1 cellular context compared by ENCODE assay signal in genomic region chr7:138890782-138891445, GRCh38.
A peak's percentile ranks its signal among the peaks of the same experiment; 100 is the strongest.
TF ChIP-seq lines count a peak whose summit lies in the region.

No MANE protein-coding gene starts in this region.

TF ChIP-seq in HepG2, 621 proteins besides CTCF, POLR2A, EP300 and RAD21 (continued from another document and continues in another):
- TF ChIP-seq KMT2B (CRISPR knock-in tag; IDR thresholded peaks at IDR 0.05): no peak
- TF ChIP-seq HOMEZ (CRISPR knock-in tag; IDR thresholded peaks at IDR 0.05; ENCODE audit: low read depth): no peak
- TF ChIP-seq ZNF234 (CRISPR knock-in tag; conservative IDR thresholded peaks at IDR 0.05): no peak
- no peak for TF ChIP-seq PAF1 (CRISPR knock-in tag; IDR thresholded peaks at IDR 0.05)
- TF ChIP-seq PHB2 (IDR thresholded peaks at IDR 0.05; ENCODE audit: partially characterized antibody): no peak
- 0 out of 2 replicates have a peak, but pooled peaks have one; percentile 34 for TF ChIP-seq ZNF331 (CRISPR knock-in tag; IDR thresholded peaks at IDR 0.05)
- TF ChIP-seq, protein P1, sequence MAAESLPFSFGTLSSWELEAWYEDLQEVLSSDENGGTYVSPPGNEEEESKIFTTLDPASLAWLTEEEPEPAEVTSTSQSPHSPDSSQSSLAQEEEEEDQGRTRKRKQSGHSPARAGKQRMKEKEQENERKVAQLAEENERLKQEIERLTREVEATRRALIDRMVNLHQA (CRISPR knock-in tag; IDR thresholded peaks at IDR 0.05): no peak
- TF ChIP-seq SP140L (CRISPR knock-in tag; IDR thresholded peaks at IDR 0.05; ENCODE audit: borderline replicate concordance): no peak
- TF ChIP-seq HMG20B (CRISPR knock-in tag; conservative IDR thresholded peaks at IDR 0.05): no peak
- TF ChIP-seq ZNF264 (CRISPR knock-in tag; IDR thresholded peaks at IDR 0.05): peak; percentile 61; the same call in 1 of the 2 replicates
- TF ChIP-seq DMAP1 (CRISPR knock-in tag; IDR thresholded peaks at IDR 0.05): 0 out of 2 replicates have a peak, but pooled peaks have one; percentile 57
- TF ChIP-seq, protein P2, sequence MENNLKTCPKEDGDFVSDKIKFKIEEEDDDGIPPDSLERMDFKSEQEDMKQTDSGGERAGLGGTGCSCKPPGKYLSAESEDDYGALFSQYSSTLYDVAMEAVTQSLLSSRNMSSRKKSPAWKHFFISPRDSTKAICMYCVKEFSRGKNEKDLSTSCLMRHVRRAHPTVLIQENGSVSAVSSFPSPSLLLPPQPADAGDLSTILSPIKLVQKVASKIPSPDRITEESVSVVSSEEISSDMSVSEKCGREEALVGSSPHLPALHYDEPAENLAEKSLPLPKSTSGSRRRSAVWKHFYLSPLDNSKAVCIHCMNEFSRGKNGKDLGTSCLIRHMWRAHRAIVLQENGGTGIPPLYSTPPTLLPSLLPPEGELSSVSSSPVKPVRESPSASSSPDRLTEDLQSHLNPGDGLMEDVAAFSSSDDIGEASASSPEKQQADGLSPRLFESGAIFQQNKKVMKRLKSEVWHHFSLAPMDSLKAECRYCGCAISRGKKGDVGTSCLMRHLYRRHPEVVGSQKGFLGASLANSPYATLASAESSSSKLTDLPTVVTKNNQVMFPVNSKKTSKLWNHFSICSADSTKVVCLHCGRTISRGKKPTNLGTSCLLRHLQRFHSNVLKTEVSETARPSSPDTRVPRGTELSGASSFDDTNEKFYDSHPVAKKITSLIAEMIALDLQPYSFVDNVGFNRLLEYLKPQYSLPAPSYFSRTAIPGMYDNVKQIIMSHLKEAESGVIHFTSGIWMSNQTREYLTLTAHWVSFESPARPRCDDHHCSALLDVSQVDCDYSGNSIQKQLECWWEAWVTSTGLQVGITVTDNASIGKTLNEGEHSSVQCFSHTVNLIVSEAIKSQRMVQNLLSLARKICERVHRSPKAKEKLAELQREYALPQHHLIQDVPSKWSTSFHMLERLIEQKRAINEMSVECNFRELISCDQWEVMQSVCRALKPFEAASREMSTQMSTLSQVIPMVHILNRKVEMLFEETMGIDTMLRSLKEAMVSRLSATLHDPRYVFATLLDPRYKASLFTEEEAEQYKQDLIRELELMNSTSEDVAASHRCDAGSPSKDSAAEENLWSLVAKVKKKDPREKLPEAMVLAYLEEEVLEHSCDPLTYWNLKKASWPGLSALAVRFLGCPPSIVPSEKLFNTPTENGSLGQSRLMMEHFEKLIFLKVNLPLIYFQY (CRISPR knock-in tag; IDR thresholded peaks at IDR 0.05; ENCODE audit: borderline replicate concordance): no peak
- TF ChIP-seq HDAC6 (IDR thresholded peaks at IDR 0.05; ENCODE audit: low read depth, low read length): no peak
- TF ChIP-seq, protein P3, sequence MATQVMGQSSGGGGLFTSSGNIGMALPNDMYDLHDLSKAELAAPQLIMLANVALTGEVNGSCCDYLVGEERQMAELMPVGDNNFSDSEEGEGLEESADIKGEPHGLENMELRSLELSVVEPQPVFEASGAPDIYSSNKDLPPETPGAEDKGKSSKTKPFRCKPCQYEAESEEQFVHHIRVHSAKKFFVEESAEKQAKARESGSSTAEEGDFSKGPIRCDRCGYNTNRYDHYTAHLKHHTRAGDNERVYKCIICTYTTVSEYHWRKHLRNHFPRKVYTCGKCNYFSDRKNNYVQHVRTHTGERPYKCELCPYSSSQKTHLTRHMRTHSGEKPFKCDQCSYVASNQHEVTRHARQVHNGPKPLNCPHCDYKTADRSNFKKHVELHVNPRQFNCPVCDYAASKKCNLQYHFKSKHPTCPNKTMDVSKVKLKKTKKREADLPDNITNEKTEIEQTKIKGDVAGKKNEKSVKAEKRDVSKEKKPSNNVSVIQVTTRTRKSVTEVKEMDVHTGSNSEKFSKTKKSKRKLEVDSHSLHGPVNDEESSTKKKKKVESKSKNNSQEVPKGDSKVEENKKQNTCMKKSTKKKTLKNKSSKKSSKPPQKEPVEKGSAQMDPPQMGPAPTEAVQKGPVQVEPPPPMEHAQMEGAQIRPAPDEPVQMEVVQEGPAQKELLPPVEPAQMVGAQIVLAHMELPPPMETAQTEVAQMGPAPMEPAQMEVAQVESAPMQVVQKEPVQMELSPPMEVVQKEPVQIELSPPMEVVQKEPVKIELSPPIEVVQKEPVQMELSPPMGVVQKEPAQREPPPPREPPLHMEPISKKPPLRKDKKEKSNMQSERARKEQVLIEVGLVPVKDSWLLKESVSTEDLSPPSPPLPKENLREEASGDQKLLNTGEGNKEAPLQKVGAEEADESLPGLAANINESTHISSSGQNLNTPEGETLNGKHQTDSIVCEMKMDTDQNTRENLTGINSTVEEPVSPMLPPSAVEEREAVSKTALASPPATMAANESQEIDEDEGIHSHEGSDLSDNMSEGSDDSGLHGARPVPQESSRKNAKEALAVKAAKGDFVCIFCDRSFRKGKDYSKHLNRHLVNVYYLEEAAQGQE (IDR thresholded peaks at IDR 0.05; ENCODE audit: borderline replicate concordance in 1 of 2, low read depth in 1 of 2, low read length in 2 of 2): no peak
- no peak for TF ChIP-seq CAMTA2 (CRISPR knock-in tag; IDR thresholded peaks at IDR 0.05; ENCODE audit: borderline replicate concordance)
- no peak for TF ChIP-seq YEATS2 (CRISPR knock-in tag; IDR thresholded peaks at IDR 0.05; ENCODE audit: borderline replicate concordance)
- TF ChIP-seq MLLT10 (CRISPR knock-in tag; IDR thresholded peaks at IDR 0.05): no peak
- TF ChIP-seq ZFY (CRISPR knock-in tag; IDR thresholded peaks at IDR 0.05): no peak
- TF ChIP-seq ZC3H13 (CRISPR knock-in tag; IDR thresholded peaks at IDR 0.05): no peak
- TF ChIP-seq ZNF570 (CRISPR knock-in tag; IDR thresholded peaks at IDR 0.05; ENCODE audit: borderline replicate concordance): no peak
- TF ChIP-seq RBM39 (IDR thresholded peaks at IDR 0.05; ENCODE audit: low read depth, low read length, poor library complexity, severe bottlenecking): no peak
- TF ChIP-seq ZBTB7B (CRISPR knock-in tag; IDR thresholded peaks at IDR 0.05): peak; percentile 62
- TF ChIP-seq, protein P4, sequence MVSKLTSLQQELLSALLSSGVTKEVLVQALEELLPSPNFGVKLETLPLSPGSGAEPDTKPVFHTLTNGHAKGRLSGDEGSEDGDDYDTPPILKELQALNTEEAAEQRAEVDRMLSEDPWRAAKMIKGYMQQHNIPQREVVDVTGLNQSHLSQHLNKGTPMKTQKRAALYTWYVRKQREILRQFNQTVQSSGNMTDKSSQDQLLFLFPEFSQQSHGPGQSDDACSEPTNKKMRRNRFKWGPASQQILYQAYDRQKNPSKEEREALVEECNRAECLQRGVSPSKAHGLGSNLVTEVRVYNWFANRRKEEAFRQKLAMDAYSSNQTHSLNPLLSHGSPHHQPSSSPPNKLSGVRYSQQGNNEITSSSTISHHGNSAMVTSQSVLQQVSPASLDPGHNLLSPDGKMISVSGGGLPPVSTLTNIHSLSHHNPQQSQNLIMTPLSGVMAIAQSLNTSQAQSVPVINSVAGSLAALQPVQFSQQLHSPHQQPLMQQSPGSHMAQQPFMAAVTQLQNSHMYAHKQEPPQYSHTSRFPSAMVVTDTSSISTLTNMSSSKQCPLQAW (CRISPR knock-in tag; IDR thresholded peaks at IDR 0.05): no peak
- peak; percentile 10; the same call in 1 of the 2 replicates for TF ChIP-seq FOXA3 (CRISPR knock-in tag; IDR thresholded peaks at IDR 0.05)
- TF ChIP-seq ZNF34 (CRISPR knock-in tag; IDR thresholded peaks at IDR 0.05; ENCODE audit: borderline replicate concordance): no peak
- TF ChIP-seq RXRB (CRISPR knock-in tag; IDR thresholded peaks at IDR 0.05; ENCODE audit: borderline replicate concordance): peak; percentile 57; the same call in 1 of the 2 replicates
- no peak for TF ChIP-seq NBN (conservative IDR thresholded peaks at IDR 0.05)
- TF ChIP-seq MTA3 (CRISPR knock-in tag; IDR thresholded peaks at IDR 0.05): no peak
- no peak for TF ChIP-seq MAFG (CRISPR knock-in tag; IDR thresholded peaks at IDR 0.05)
- no peak for TF ChIP-seq JDP2 (CRISPR knock-in tag; IDR thresholded peaks at IDR 0.05; ENCODE audit: borderline replicate concordance)
- no peak for TF ChIP-seq ZNF572 (CRISPR knock-in tag; IDR thresholded peaks at IDR 0.05)
- TF ChIP-seq HNRNPL (IDR thresholded peaks at IDR 0.05; ENCODE audit: low read depth, low read length): no peak
- TF ChIP-seq BRF2 (CRISPR knock-in tag; IDR thresholded peaks at IDR 0.05): 0 out of 2 replicates have a peak, but pooled peaks have one; percentile 42
- no peak for TF ChIP-seq ZNF558 (CRISPR knock-in tag; IDR thresholded peaks at IDR 0.05; ENCODE audit: borderline replicate concordance)
- peak; percentile 53; the same call in 1 of the 2 replicates for TF ChIP-seq TBX2 (CRISPR knock-in tag; IDR thresholded peaks at IDR 0.05; ENCODE audit: borderline replicate concordance)
- TF ChIP-seq ZNF101 (CRISPR knock-in tag; IDR thresholded peaks at IDR 0.05; ENCODE audit: borderline replicate concordance, low read depth): no peak
- peak; percentile 27; the same call in 1 of the 2 replicates for TF ChIP-seq TAF1 (CRISPR knock-in tag; IDR thresholded peaks at IDR 0.05)
- TF ChIP-seq, protein P5, sequence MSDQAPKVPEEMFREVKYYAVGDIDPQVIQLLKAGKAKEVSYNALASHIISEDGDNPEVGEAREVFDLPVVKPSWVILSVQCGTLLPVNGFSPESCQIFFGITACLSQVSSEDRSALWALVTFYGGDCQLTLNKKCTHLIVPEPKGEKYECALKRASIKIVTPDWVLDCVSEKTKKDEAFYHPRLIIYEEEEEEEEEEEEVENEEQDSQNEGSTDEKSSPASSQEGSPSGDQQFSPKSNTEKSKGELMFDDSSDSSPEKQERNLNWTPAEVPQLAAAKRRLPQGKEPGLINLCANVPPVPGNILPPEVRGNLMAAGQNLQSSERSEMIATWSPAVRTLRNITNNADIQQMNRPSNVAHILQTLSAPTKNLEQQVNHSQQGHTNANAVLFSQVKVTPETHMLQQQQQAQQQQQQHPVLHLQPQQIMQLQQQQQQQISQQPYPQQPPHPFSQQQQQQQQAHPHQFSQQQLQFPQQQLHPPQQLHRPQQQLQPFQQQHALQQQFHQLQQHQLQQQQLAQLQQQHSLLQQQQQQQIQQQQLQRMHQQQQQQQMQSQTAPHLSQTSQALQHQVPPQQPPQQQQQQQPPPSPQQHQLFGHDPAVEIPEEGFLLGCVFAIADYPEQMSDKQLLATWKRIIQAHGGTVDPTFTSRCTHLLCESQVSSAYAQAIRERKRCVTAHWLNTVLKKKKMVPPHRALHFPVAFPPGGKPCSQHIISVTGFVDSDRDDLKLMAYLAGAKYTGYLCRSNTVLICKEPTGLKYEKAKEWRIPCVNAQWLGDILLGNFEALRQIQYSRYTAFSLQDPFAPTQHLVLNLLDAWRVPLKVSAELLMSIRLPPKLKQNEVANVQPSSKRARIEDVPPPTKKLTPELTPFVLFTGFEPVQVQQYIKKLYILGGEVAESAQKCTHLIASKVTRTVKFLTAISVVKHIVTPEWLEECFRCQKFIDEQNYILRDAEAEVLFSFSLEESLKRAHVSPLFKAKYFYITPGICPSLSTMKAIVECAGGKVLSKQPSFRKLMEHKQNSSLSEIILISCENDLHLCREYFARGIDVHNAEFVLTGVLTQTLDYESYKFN (CRISPR knock-in tag; conservative IDR thresholded peaks at IDR 0.05): peak; percentile 69
- no peak for TF ChIP-seq ZMAT3 (CRISPR knock-in tag; conservative IDR thresholded peaks at IDR 0.05)
- TF ChIP-seq ZNF816 (CRISPR knock-in tag; IDR thresholded peaks at IDR 0.05; ENCODE audit: borderline replicate concordance): no peak
- TF ChIP-seq BRD4 (CRISPR knock-in tag; IDR thresholded peaks at IDR 0.05): no peak
- peak; percentile 19; the same call in 1 of the 2 replicates for TF ChIP-seq ZNF772 (CRISPR knock-in tag; IDR thresholded peaks at IDR 0.05)
- TF ChIP-seq MAFK (conservative IDR thresholded peaks at IDR 0.05 in 1 of 2, IDR thresholded peaks at IDR 0.05 in 1 of 2; ENCODE audit: low read length in 2 of 2): no peak
- TF ChIP-seq, protein P6, sequence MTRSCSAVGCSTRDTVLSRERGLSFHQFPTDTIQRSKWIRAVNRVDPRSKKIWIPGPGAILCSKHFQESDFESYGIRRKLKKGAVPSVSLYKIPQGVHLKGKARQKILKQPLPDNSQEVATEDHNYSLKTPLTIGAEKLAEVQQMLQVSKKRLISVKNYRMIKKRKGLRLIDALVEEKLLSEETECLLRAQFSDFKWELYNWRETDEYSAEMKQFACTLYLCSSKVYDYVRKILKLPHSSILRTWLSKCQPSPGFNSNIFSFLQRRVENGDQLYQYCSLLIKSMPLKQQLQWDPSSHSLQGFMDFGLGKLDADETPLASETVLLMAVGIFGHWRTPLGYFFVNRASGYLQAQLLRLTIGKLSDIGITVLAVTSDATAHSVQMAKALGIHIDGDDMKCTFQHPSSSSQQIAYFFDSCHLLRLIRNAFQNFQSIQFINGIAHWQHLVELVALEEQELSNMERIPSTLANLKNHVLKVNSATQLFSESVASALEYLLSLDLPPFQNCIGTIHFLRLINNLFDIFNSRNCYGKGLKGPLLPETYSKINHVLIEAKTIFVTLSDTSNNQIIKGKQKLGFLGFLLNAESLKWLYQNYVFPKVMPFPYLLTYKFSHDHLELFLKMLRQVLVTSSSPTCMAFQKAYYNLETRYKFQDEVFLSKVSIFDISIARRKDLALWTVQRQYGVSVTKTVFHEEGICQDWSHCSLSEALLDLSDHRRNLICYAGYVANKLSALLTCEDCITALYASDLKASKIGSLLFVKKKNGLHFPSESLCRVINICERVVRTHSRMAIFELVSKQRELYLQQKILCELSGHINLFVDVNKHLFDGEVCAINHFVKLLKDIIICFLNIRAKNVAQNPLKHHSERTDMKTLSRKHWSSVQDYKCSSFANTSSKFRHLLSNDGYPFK (CRISPR knock-in tag; IDR thresholded peaks at IDR 0.05; ENCODE audit: borderline replicate concordance): no peak
- no peak for TF ChIP-seq ZNF644 (CRISPR knock-in tag; IDR thresholded peaks at IDR 0.05; ENCODE audit: low read depth)
- no peak; the same call in 1 of the 2 replicates for TF ChIP-seq GFI1 (CRISPR knock-in tag; IDR thresholded peaks at IDR 0.05; ENCODE audit: borderline replicate concordance)
- TF ChIP-seq PHF21A (CRISPR knock-in tag; IDR thresholded peaks at IDR 0.05): peak; percentile 37; the same call in 1 of the 2 replicates
